In genomic region chr7:101436226-101436745, GRCh38 we compare ENCODE assay signal across 16 cellular contexts.
"Had no signal": no experiment of that assay in that cellular context is flagged by ENCODE, and none has a peak within 500 bp of the region (broad histone marks: within the 10 kb centered on the region; RNA-seq: fewer than 3 reads in every experiment).

No MANE protein-coding gene starts in this region.

- H3K27me3 ChIP-seq: ascending aorta, colonic mucosa had no signal

- H3K9me3 ChIP-seq: ascending aorta, colonic mucosa, sigmoid colon, stomach, upper lobe of left lung had no signal

- H3K4me3 Mint-ChIP-seq: activated CD4-positive, alpha-beta T cell treated with anti-CD3 and anti-CD28 coated beads, Interleukin-2, amount 10 ng/mL, durations not matched to agents 24 days and 14 days; activated CD8-positive, alpha-beta T cell treated with anti-CD3 and anti-CD28 coated beads for 36 hours; activated naive CD4-positive, alpha-beta T cell treated with anti-CD3 and anti-CD28 coated beads for 36 hours; activated T-cell treated with anti-CD3 and anti-CD28 coated beads, Interleukin-2, amount 50 U/mL, for 24 hours; central memory CD8-positive, alpha-beta T cell; stimulated activated effector memory CD8-positive, alpha-beta T cell treated with anti-CD3 and anti-CD28 coated beads, Interleukin-12 subunit alpha, Interleukin-12 subunit beta, amount 100 ng/mL, for 72 hours; T-cell had no signal

- H3K4me1 Mint-ChIP-seq: activated CD4-positive, alpha-beta T cell treated with anti-CD3 and anti-CD28 coated beads, Interleukin-2, amount 10 ng/mL, durations not matched to agents 24 days and 14 days; central memory CD8-positive, alpha-beta T cell; stimulated activated effector memory CD8-positive, alpha-beta T cell treated with anti-CD3 and anti-CD28 coated beads, Interleukin-12 subunit alpha, Interleukin-12 subunit beta, amount 100 ng/mL, for 72 hours; T-cell had no signal

- H3K9me3 Mint-ChIP-seq: activated CD4-positive, alpha-beta T cell treated with anti-CD3 and anti-CD28 coated beads, Interleukin-2, amount 10 ng/mL, durations not matched to agents 24 days and 14 days; activated CD8-positive, alpha-beta T cell treated with anti-CD3 and anti-CD28 coated beads for 36 hours; activated naive CD4-positive, alpha-beta T cell treated with anti-CD3 and anti-CD28 coated beads for 36 hours; activated T-cell treated with anti-CD3 and anti-CD28 coated beads, Interleukin-2, amount 50 U/mL, for 24 hours; activated T-helper 2 cell treated with anti-CD3 and anti-CD28 coated beads, Interferon-gamma antibody, Interleukin-2, Interleukin-4, amounts not matched to agents 10 μg/mL and 5 μg/mL and 100 μg/mL, durations not matched to agents 14 hours and 24 hours and 36 hours; central memory CD8-positive, alpha-beta T cell; stimulated activated effector memory CD8-positive, alpha-beta T cell treated with anti-CD3 and anti-CD28 coated beads, Interleukin-12 subunit alpha, Interleukin-12 subunit beta, amount 100 ng/mL, for 72 hours; T-cell had no signal

- DNase-seq: activated CD4-positive, alpha-beta T cell treated with anti-CD3 and anti-CD28 coated beads, Interleukin-2, amount 10 ng/mL, durations not matched to agents 24 days and 14 days; activated CD8-positive, alpha-beta T cell treated with anti-CD3 and anti-CD28 coated beads for 36 hours; activated naive CD4-positive, alpha-beta T cell treated with anti-CD3 and anti-CD28 coated beads for 36 hours; activated T-cell treated with anti-CD3 and anti-CD28 coated beads, Interleukin-2, amount 50 U/mL, for 24 hours; colonic mucosa; foreskin melanocyte; glutamatergic neuron; sigmoid colon; stimulated activated CD4-positive, alpha-beta T cell treated with anti-CD3 and anti-CD28 coated beads, Interleukin-4, amount 100 ng/mL, for 24 hours; stomach; T-cell had no signal

- H3K27ac ChIP-seq: ascending aorta, colonic mucosa, sigmoid colon, stomach, upper lobe of left lung had no signal

- H3K27ac Mint-ChIP-seq: activated CD4-positive, alpha-beta T cell treated with anti-CD3 and anti-CD28 coated beads, Interleukin-2, amount 10 ng/mL, durations not matched to agents 24 days and 14 days; activated CD8-positive, alpha-beta T cell treated with anti-CD3 and anti-CD28 coated beads for 36 hours; activated naive CD4-positive, alpha-beta T cell treated with anti-CD3 and anti-CD28 coated beads for 36 hours; activated T-cell treated with anti-CD3 and anti-CD28 coated beads, Interleukin-2, amount 50 U/mL, for 24 hours; activated T-helper 2 cell treated with anti-CD3 and anti-CD28 coated beads, Interferon-gamma antibody, Interleukin-2, Interleukin-4, amounts not matched to agents 10 μg/mL and 5 μg/mL and 100 μg/mL, durations not matched to agents 14 hours and 24 hours and 36 hours; stimulated activated effector memory CD8-positive, alpha-beta T cell treated with anti-CD3 and anti-CD28 coated beads, Interleukin-12 subunit alpha, Interleukin-12 subunit beta, amount 100 ng/mL, for 72 hours; T-cell had no signal

- H3K4me1 ChIP-seq: ascending aorta, colonic mucosa, sigmoid colon, stomach, upper lobe of left lung had no signal

- H3K36me3 ChIP-seq: ascending aorta, colonic mucosa, sigmoid colon, stomach, upper lobe of left lung had no signal

- H3K4me3 ChIP-seq: ascending aorta, colonic mucosa, sigmoid colon, stomach, upper lobe of left lung had no signal

- ATAC-seq: activated CD8-positive, alpha-beta T cell treated with anti-CD3 and anti-CD28 coated beads for 36 hours; stimulated activated effector memory CD8-positive, alpha-beta T cell treated with anti-CD3 and anti-CD28 coated beads, Interleukin-12 subunit alpha, Interleukin-12 subunit beta, amount 100 ng/mL, for 72 hours; T-cell had no signal

- H3K36me3 Mint-ChIP-seq: stimulated activated effector memory CD8-positive, alpha-beta T cell treated with anti-CD3 and anti-CD28 coated beads, Interleukin-12 subunit alpha, Interleukin-12 subunit beta, amount 100 ng/mL, for 72 hours; T-cell had no signal
